In the genomic region with DNA sequence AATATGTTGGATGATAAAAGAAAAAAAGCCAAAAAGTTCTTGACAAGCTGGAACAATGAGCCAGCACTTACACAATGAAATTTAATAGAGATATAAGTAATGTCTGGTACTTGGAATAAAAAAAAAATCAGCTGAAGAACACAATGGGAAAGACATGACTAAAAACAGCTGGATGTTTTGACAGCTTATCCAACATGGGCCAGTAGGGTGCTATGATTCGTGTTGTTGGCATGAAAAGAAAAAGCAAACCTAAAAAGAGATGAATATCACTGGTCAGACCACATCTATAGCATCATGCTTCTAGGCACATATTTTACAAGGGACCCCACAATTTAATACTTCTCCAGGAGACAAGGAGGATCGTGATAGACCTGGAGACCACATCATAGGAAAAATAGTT, we compare ENCODE assay signal across 20 cellular contexts.
DNase-seq lines count a peak whose midpoint lies in the region; ATAC-seq and TF ChIP-seq lines count a peak whose summit lies in the region.
"Had no signal": no experiment of that assay in that cellular context is flagged by ENCODE, and none has a peak within 500 bp of the region (broad histone marks: within the 10 kb centered on the region; RNA-seq: fewer than 3 reads in every experiment).

No MANE protein-coding gene starts in this region.

- no peaks in the 10 kb centered on the region for H4K20me1 ChIP-seq in SK-N-SH (ENCODE audit: insufficient read depth)

- H2AFZ ChIP-seq in SK-N-SH (ENCODE audit: low read depth), result no peak overlapping the region

- TF ChIP-seq CTCF in SK-N-SH (IDR thresholded peaks at IDR 0.05), result no peak

- 41% methylated on average over 2 of the region's 2 CpGs for WGBS in SK-N-SH (ENCODE audit: low lambda C conversion rate)

- H3F3A ChIP-seq in SK-N-SH (replicated peaks; ENCODE audit: insufficient read depth), result no peaks in the 10 kb centered on the region

- TF ChIP-seq RAD21 in SK-N-SH (IDR thresholded peaks at IDR 0.05; ENCODE audit: low read length), result no peak

- CTCF ChIA-PET in SK-N-SH (lab: Yijun Ruan, JAX), result interaction anchor here (1.1 kb wide), 1 partner anchor 10 kb away, joined by 3 read pairs; no protein-coding TSS in a partner anchor

- H3K4me2 ChIP-seq in SK-N-SH, result no peak overlapping the region

- no peak overlapping the region for H3K9ac ChIP-seq in SK-N-SH

- no peaks in the 10 kb centered on the region for H3K27me3 Mint-ChIP-seq in T-helper 17 cell
- H3K27me3 Mint-ChIP-seq: activated CD4-positive, alpha-beta T cell treated with anti-CD3 and anti-CD28 coated beads for 36 hours; activated naive CD8-positive, alpha-beta T cell treated with anti-CD3 and anti-CD28 coated beads for 36 hours; B cell had no signal

- no peak for TF ChIP-seq EP300 in SK-N-SH (IDR thresholded peaks at IDR 0.05; ENCODE audit: borderline replicate concordance in 1 of 2, low read depth in 1 of 2, low read length in 1 of 2)

- no peaks in the 10 kb centered on the region for H3K9me2 ChIP-seq in SK-N-SH

- peaks cover 2% of the 10 kb centered on the region for H3K4me1 Mint-ChIP-seq in T-helper 17 cell
- H3K4me1 Mint-ChIP-seq: activated CD4-positive, alpha-beta T cell treated with anti-CD3 and anti-CD28 coated beads for 36 hours; activated naive CD8-positive, alpha-beta T cell treated with anti-CD3 and anti-CD28 coated beads for 36 hours; B cell had no signal

- H3K4me3 Mint-ChIP-seq in T-helper 17 cell, result no peak overlapping the region
- H3K4me3 Mint-ChIP-seq: activated CD4-positive, alpha-beta T cell treated with anti-CD3 and anti-CD28 coated beads for 36 hours; activated naive CD8-positive, alpha-beta T cell treated with anti-CD3 and anti-CD28 coated beads for 36 hours; B cell had no signal

- H3K27ac ChIP-seq in SK-N-SH (ENCODE audit: low read depth in 2 of 2, low read length in 1 of 2), result no peak overlapping the region
- H3K27ac ChIP-seq: 22Rv1, epithelial cell of prostate, spleen, stomach, transverse colon had no signal

- no peak overlapping the region for H3K4me3 ChIP-seq in SK-N-SH (ENCODE audit: low read depth in 2 of 2, low read length in 1 of 2)
- H3K4me3 ChIP-seq in HAP-1, result no peak overlapping the region
- H3K4me3 ChIP-seq: spleen, stomach, transverse colon had no signal

- H3K36me3 ChIP-seq in SK-N-SH (replicated peaks in 1 of 2; ENCODE audit: control insufficient read depth in 1 of 2, insufficient read depth in 2 of 2, low read length in 1 of 2) (no peaks in the 10 kb centered on the region), HAP-1 (replicated peaks) (no peaks in the 10 kb centered on the region)
- H3K36me3 ChIP-seq: spleen, stomach, transverse colon had no signal

- no peaks in the 10 kb centered on the region for H3K27me3 ChIP-seq in SK-N-SH (ENCODE audit: insufficient read depth)
- H3K27me3 ChIP-seq in HAP-1 (ENCODE audit: low read depth), result no peaks in the 10 kb centered on the region
- H3K27me3 ChIP-seq: spleen, stomach, transverse colon had no signal

- H3K9me3 ChIP-seq in SK-N-SH (no peaks in the 10 kb centered on the region), HAP-1 (no peaks in the 10 kb centered on the region), T-helper 17 cell (ENCODE audit: control insufficient read depth, low read length, poor library complexity, severe bottlenecking) (no peaks in the 10 kb centered on the region)
- H3K9me3 ChIP-seq: spleen, stomach, transverse colon had no signal

- H3K79me2 ChIP-seq in SK-N-SH (ENCODE audit: insufficient read depth), result no peaks in the 10 kb centered on the region

- H3K36me3 Mint-ChIP-seq in T-helper 17 cell (ENCODE audit: low read depth), result no peaks in the 10 kb centered on the region
- H3K36me3 Mint-ChIP-seq: activated naive CD8-positive, alpha-beta T cell treated with anti-CD3 and anti-CD28 coated beads for 36 hours had no signal

- POLR2A ChIA-PET in SK-N-SH (lab: Yijun Ruan, JAX), result no interaction called here

- no peak for ATAC-seq in SK-N-SH treated with all-trans-retinoic acid at 6 μM for 48 hours
- ATAC-seq in T-helper 17 cell, result no peak
- ATAC-seq: activated CD4-positive, alpha-beta T cell treated with anti-CD3 and anti-CD28 coated beads for 36 hours; Right ventricle myocardium inferior had no signal

- peaks cover 0 to 7% of the 10 kb centered on the region in 2 experiments; a peak in 2 of 4 replicates for H3K4me1 ChIP-seq in SK-N-SH (ENCODE audit: control insufficient read depth in 1 of 2, insufficient read depth in 2 of 2, low read depth in 1 of 2, low read length in 1 of 2)
- H3K4me1 ChIP-seq in HAP-1, result no peaks in the 10 kb centered on the region
- H3K4me1 ChIP-seq: spleen had no signal

- in situ Hi-C loops in HAP-1 (cut with MboI; ENCODE audit: low sequenced_read_pairs), result no loop called here

- DNase-seq in SK-N-SH (no peak), brain pericyte (ENCODE audit: low read depth, low spot score) (peak; percentile 5), hepatic stellate cell (ENCODE audit: low spot score) (peak; percentile 26), NCI-H1694 (lab: John Stamatoyannopoulos, UW) (no peak), Kasumi-1 (lab: John Stamatoyannopoulos, UW) (no peak), HAP-1 (ENCODE audit: low spot score in 2 of 2) (no peak), T-helper 17 cell (no peak)
- DNase-seq: activated CD4-positive, alpha-beta T cell treated with anti-CD3 and anti-CD28 coated beads for 36 hours; activated naive CD8-positive, alpha-beta T cell treated with anti-CD3 and anti-CD28 coated beads for 36 hours; caudate nucleus; COR-L47; spleen; stimulated activated CD4-positive, alpha-beta T cell treated with anti-CD3 and anti-CD28 coated beads, Interleukin-4, amount 100 ng/mL, for 24 hours; stomach; transverse colon had no signal

- no peak overlapping the region for H3K27ac Mint-ChIP-seq in T-helper 17 cell
- H3K27ac Mint-ChIP-seq: activated CD4-positive, alpha-beta T cell treated with anti-CD3 and anti-CD28 coated beads for 36 hours; activated naive CD8-positive, alpha-beta T cell treated with anti-CD3 and anti-CD28 coated beads for 36 hours; B cell had no signal

TF ChIP-seq in SK-N-SH, 30 proteins besides CTCF, POLR2A, EP300 and RAD21 (continues in another document):
- TF ChIP-seq, protein P1, sequence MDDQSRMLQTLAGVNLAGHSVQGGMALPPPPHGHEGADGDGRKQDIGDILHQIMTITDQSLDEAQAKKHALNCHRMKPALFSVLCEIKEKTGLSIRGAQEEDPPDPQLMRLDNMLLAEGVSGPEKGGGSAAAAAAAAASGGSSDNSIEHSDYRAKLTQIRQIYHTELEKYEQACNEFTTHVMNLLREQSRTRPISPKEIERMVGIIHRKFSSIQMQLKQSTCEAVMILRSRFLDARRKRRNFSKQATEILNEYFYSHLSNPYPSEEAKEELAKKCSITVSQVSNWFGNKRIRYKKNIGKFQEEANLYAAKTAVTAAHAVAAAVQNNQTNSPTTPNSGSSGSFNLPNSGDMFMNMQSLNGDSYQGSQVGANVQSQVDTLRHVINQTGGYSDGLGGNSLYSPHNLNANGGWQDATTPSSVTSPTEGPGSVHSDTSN (IDR thresholded peaks at IDR 0.05), result peak; percentile 32; the same call in 1 of the 2 replicates
- TF ChIP-seq, protein P2, sequence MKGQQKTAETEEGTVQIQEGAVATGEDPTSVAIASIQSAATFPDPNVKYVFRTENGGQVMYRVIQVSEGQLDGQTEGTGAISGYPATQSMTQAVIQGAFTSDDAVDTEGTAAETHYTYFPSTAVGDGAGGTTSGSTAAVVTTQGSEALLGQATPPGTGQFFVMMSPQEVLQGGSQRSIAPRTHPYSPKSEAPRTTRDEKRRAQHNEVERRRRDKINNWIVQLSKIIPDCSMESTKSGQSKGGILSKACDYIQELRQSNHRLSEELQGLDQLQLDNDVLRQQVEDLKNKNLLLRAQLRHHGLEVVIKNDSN (IDR thresholded peaks at IDR 0.05; ENCODE audit: borderline replicate concordance, low read depth), result no peak
- TF ChIP-seq GABPA (IDR thresholded peaks at IDR 0.05; ENCODE audit: low read depth) (no peak), MEF2A (IDR thresholded peaks at IDR 0.05; ENCODE audit: borderline replicate concordance, low read depth) (no peak)
- TF ChIP-seq, protein P3, sequence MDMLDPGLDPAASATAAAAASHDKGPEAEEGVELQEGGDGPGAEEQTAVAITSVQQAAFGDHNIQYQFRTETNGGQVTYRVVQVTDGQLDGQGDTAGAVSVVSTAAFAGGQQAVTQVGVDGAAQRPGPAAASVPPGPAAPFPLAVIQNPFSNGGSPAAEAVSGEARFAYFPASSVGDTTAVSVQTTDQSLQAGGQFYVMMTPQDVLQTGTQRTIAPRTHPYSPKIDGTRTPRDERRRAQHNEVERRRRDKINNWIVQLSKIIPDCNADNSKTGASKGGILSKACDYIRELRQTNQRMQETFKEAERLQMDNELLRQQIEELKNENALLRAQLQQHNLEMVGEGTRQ (IDR thresholded peaks at IDR 0.05; ENCODE audit: borderline replicate concordance, low read depth, low read length), result no peak

TF ChIP-seq in SK-N-SH treated with all-trans-retinoic acid at 6 μM for 48 hours, 23 proteins besides CTCF, POLR2A, EP300 and RAD21 (continues in another document):
- TF ChIP-seq, protein P4, sequence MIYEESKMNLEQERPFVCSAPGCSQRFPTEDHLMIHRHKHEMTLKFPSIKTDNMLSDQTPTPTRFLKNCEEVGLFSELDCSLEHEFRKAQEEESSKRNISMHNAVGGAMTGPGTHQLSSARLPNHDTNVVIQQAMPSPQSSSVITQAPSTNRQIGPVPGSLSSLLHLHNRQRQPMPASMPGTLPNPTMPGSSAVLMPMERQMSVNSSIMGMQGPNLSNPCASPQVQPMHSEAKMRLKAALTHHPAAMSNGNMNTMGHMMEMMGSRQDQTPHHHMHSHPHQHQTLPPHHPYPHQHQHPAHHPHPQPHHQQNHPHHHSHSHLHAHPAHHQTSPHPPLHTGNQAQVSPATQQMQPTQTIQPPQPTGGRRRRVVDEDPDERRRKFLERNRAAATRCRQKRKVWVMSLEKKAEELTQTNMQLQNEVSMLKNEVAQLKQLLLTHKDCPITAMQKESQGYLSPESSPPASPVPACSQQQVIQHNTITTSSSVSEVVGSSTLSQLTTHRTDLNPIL (CRISPR knock-in tag; IDR thresholded peaks at IDR 0.05; ENCODE audit: low read depth), result no peak
- TF ChIP-seq TCF4 (CRISPR knock-in tag; IDR thresholded peaks at IDR 0.05; ENCODE audit: borderline replicate concordance) (no peak), OSR1 (CRISPR knock-in tag; IDR thresholded peaks at IDR 0.05) (no peak), CSRNP3 (CRISPR knock-in tag; IDR thresholded peaks at IDR 0.05) (no peak), ZNF8 (CRISPR knock-in tag; IDR thresholded peaks at IDR 0.05) (no peak), TOX (CRISPR knock-in tag; IDR thresholded peaks at IDR 0.05; ENCODE audit: borderline replicate concordance) (no peak)

Comparison
In these comparisons a context has a peak if more than half of its experiments do, and no peak if none do; other contexts are left out.
1. DNase-seq: peak in brain pericyte (single experiment) and hepatic stellate cell (single experiment); none in SK-N-SH (single experiment), NCI-H1694 (single experiment), Kasumi-1 (0 of 2), HAP-1 (0 of 2) and T-helper 17 cell (0 of 3).